ENCODE assay signal across 20 cellular contexts in genomic region chr15:47383801-47384200, GRCh38.
DNase-seq lines count a peak whose midpoint lies in the region; ATAC-seq and TF ChIP-seq lines count a peak whose summit lies in the region.
"Had no signal": no experiment of that assay in that cellular context is flagged by ENCODE, and none has a peak within 500 bp of the region (broad histone marks: within the 10 kb centered on the region; RNA-seq: fewer than 3 reads in every experiment).

No MANE protein-coding gene starts in this region.

- TF ChIP-seq POLR2A in IMR-90 (IDR thresholded peaks at IDR 0.05; ENCODE audit: low read depth, low read length), result no peak

- no peaks in the 10 kb centered on the region for H3K27me3 ChIP-seq in IMR-90 (ENCODE audit: control insufficient read depth, insufficient read depth, low read length)
- no peaks in the 10 kb centered on the region for H3K27me3 ChIP-seq in brain microvascular endothelial cell (replicated peaks)
- no peaks in the 10 kb centered on the region for H3K27me3 ChIP-seq in smooth muscle cell (ENCODE audit: low read depth)
- H3K27me3 ChIP-seq: Peyer's patch, sigmoid colon, uterus had no signal

- H3K4me2 ChIP-seq in IMR-90 (ENCODE audit: low read depth, low read length) (peak overlapping the region; percentile 70), smooth muscle cell (peak overlapping the region; percentile 67)

- peak overlapping the region; percentile 91 for H2BK120ac ChIP-seq in IMR-90 (ENCODE audit: low read depth, low read length)

- CTCF ChIA-PET in IMR-90 (lab: Yijun Ruan, JAX), result interaction anchor here (1.5 to 1.6 kb wide), 2 partner anchors 9 to 11 kb away, joined by 4 to 6 read pairs; no protein-coding TSS in a partner anchor

- no peaks in the 10 kb centered on the region for H3K79me2 ChIP-seq in smooth muscle cell (ENCODE audit: low read depth)

- H3K4me1 ChIP-seq in IMR-90 (ENCODE audit: control insufficient read depth, insufficient read depth, low read length), result peaks cover 11% of the 10 kb centered on the region
- peaks cover 15% of the 10 kb centered on the region for H3K4me1 ChIP-seq in smooth muscle cell (ENCODE audit: low read depth)
- H3K4me1 ChIP-seq: Peyer's patch, uterus had no signal

- H3K79me1 ChIP-seq in IMR-90 (ENCODE audit: low read depth in 1 of 2, low read length in 2 of 2), result no peaks in the 10 kb centered on the region

- peak overlapping the region; percentile 6 to 86; a peak in 3 of 4 replicates for H4K8ac ChIP-seq in IMR-90 (ENCODE audit: low read depth in 2 of 2, low read length in 2 of 2)

- H3K14ac ChIP-seq in IMR-90 (replicated peaks; ENCODE audit: low read depth, low read length), result peak overlapping the region; percentile 82

- ATAC-seq in IMR-90 (ENCODE audit: low read depth) (peak; percentile 47), GM21737 (IDR thresholded peaks at IDR 0.05; ENCODE audit: unreplicated experiment) (no peak), HG03520 (IDR thresholded peaks at IDR 0.05; ENCODE audit: unreplicated experiment) (no peak)
- ATAC-seq: activated T-helper 17 cell treated with anti-CD3 and anti-CD28 coated beads, Interleukin-2, amount 50 U/mL, for 72 hours; left colon; T-cell had no signal

- H2BK5ac ChIP-seq in IMR-90 (ENCODE audit: low read depth, low read length, poor library complexity, severe bottlenecking), result peak overlapping the region; percentile 80

- H3K56ac ChIP-seq in IMR-90 (ENCODE audit: extremely low read depth, insufficient read depth, low read length), result peak overlapping the region; percentile 86; the same call in 1 of the 2 replicates

- intact Hi-C loops in IMR-90 (cut with micrococcal nuclease), result loop anchor here (1.0 to 5.0 kb wide), 2 partner anchors 90 to 334 kb away; partner anchors contain the start of gene SEMA6D

- DNase-seq in IMR-90, result no peak
- DNase-seq in brain microvascular endothelial cell, result no peak
- DNase-seq in foreskin melanocyte, result peak; percentile 90
- no peak for DNase-seq in smooth muscle cell (lab: John Stamatoyannopoulos, UW; ENCODE audit: unreplicated experiment)
- no peak for DNase-seq in epidermal melanocyte (ENCODE audit: insufficient read length, low spot score)
- DNase-seq: activated CD4-positive, alpha-beta memory T cell treated with anti-CD3 and anti-CD28 coated beads for 36 hours; activated naive CD4-positive, alpha-beta T cell treated with anti-CD3 and anti-CD28 coated beads, Interleukin-2, amount 50 U/mL, for 16 hours; CD4-positive, CD25-positive, alpha-beta regulatory T cell; left colon; NK-92 treated with Interleukin-12 subunit alpha and Interleukin-12 subunit beta, amount 100 ng/mL, for 24 hours; Peyer's patch; sigmoid colon; stimulated activated CD4-positive, alpha-beta T cell treated with anti-CD3 and anti-CD28 coated beads, Interleukin-15, amount 100 ng/mL, for 24 hours; stimulated activated naive CD4-positive, alpha-beta T cell treated with Interleukin-2 at 50 U/mL for 16 hours; T-cell had no signal

- H2BK15ac ChIP-seq in IMR-90 (ENCODE audit: low read depth, low read length), result peak overlapping the region; percentile 2; the same call in 2 of the 3 replicates

- H3K9me3 ChIP-seq in IMR-90 (ENCODE audit: control insufficient read depth, insufficient read depth, low read length) (no peaks in the 10 kb centered on the region), smooth muscle cell (replicated peaks; ENCODE audit: low read depth) (no peaks in the 10 kb centered on the region)
- H3K9me3 ChIP-seq: Peyer's patch, sigmoid colon, uterus had no signal

- H2BK20ac ChIP-seq in IMR-90 (ENCODE audit: low read depth, low read length), result peak overlapping the region; percentile 78

- no peak overlapping the region for H2AFZ ChIP-seq in IMR-90 (replicated peaks; ENCODE audit: low read length, poor library complexity)
- H2AFZ ChIP-seq in smooth muscle cell (ENCODE audit: low read depth), result no peak overlapping the region

- H3F3A ChIP-seq in smooth muscle cell (ENCODE audit: low read depth), result peaks cover 11% of the 10 kb centered on the region

- H3K23ac ChIP-seq in IMR-90 (ENCODE audit: low read depth, low read length), result peak overlapping the region; percentile 48; the same call in 1 of the 2 replicates

- peak overlapping the region; percentile 81 for H3K4ac ChIP-seq in IMR-90 (ENCODE audit: low read depth, low read length)

- no peak for TF ChIP-seq RAD21 in IMR-90 (IDR thresholded peaks at IDR 0.05; ENCODE audit: low read length)

- WGBS in IMR-90 (ENCODE audit: extremely low coverage in 2 of 2, insufficient read length in 1 of 2), 2 experiments, result 60% methylated on average over 1 of the region's 3 CpGs; no CpG with 5 or more reads in 1 of the 2 experiments
- WGBS in smooth muscle cell (ENCODE audit: low lambda C conversion rate), result 73% methylated on average over 3 of the region's 3 CpGs

- BruUV-seq in IMR-90 (replicated peaks; lab: Mats Ljungman, UMichigan), result no TSS peak

- TF ChIP-seq CTCF in IMR-90 (conservative IDR thresholded peaks at IDR 0.05; ENCODE audit: low read depth, low read length) (no peak), brain microvascular endothelial cell (IDR thresholded peaks at IDR 0.05; ENCODE audit: low read depth, low read length, missing control alignments) (no peak), smooth muscle cell (IDR thresholded peaks at IDR 0.05; ENCODE audit: borderline replicate concordance, insufficient read depth, poor library complexity, severe bottlenecking) (no peak)

- H3K27ac ChIP-seq in IMR-90 (ENCODE audit: insufficient read depth, low read length) (peak overlapping the region; percentile 50; the same call in 1 of the 2 replicates), brain microvascular endothelial cell (peak overlapping the region; percentile 63), smooth muscle cell (ENCODE audit: low read depth) (peak overlapping the region; percentile 74)
- H3K27ac ChIP-seq: Peyer's patch, uterus had no signal

- H4K91ac ChIP-seq in IMR-90 (ENCODE audit: insufficient read depth, low read depth, low read length), result peak overlapping the region; percentile 72

- no peak overlapping the region for H2AK5ac ChIP-seq in IMR-90 (ENCODE audit: low read depth, low read length)

- in situ Hi-C loops in IMR-90 (cut with MboI; ENCODE audit: low sequenced_read_pairs) (no loop called here), brain microvascular endothelial cell (cut with HindIII; ENCODE audit: low pct_ligation_motif_present, low sequenced_read_pairs) (no loop called here)

- no peaks in the 10 kb centered on the region for H3K36me3 ChIP-seq in IMR-90 (ENCODE audit: control insufficient read depth, insufficient read depth, low read length)
- H3K36me3 ChIP-seq in brain microvascular endothelial cell (replicated peaks), result no peaks in the 10 kb centered on the region
- no peaks in the 10 kb centered on the region for H3K36me3 ChIP-seq in smooth muscle cell (ENCODE audit: low read depth)
- H3K36me3 ChIP-seq: Peyer's patch, sigmoid colon, uterus had no signal

- H2AK9ac ChIP-seq in IMR-90 (replicated peaks; ENCODE audit: low read depth, low read length, poor library complexity), result no peak overlapping the region

- H4K5ac ChIP-seq in IMR-90 (ENCODE audit: low read depth, low read length), result peak overlapping the region; percentile 40; the same call in 1 of the 2 replicates

- H4K20me1 ChIP-seq in IMR-90 (ENCODE audit: insufficient read depth, low read length) (no peaks in the 10 kb centered on the region), smooth muscle cell (ENCODE audit: low read depth) (no peaks in the 10 kb centered on the region)

- peaks cover 5% of the 10 kb centered on the region for H3K9me1 ChIP-seq in IMR-90 (ENCODE audit: insufficient read depth, low read length)

- H3K9ac ChIP-seq in IMR-90 (ENCODE audit: low read depth, low read length), result no peak overlapping the region; the same call in 1 of the 2 replicates
- H3K9ac ChIP-seq in smooth muscle cell (ENCODE audit: low read depth), result peak overlapping the region; percentile 26

- peak overlapping the region; percentile 73; the same call in 1 of the 2 replicates for H3K18ac ChIP-seq in IMR-90 (ENCODE audit: low read depth, low read length)

- POLR2A ChIA-PET in IMR-90 (lab: Charles Lee; ENCODE audit: unreplicated experiment), result no interaction called here

- H3K4me3 ChIP-seq in IMR-90 (ENCODE audit: insufficient read depth, low read depth, low read length), result no peak overlapping the region
- no peak overlapping the region for H3K4me3 ChIP-seq in brain microvascular endothelial cell (ENCODE audit: low read depth, low read length)
- no peak overlapping the region for H3K4me3 ChIP-seq in smooth muscle cell
- H3K4me3 ChIP-seq: dorsolateral prefrontal cortex, Peyer's patch, sigmoid colon, uterus had no signal

- dilution Hi-C loops in IMR-90 (cut with HindIII; ENCODE audit: low sequenced_read_pairs, unreplicated experiment), result no loop called here

TF ChIP-seq in IMR-90, 13 proteins besides CTCF, POLR2A, EP300 and RAD21 (continues in another document):
- TF ChIP-seq RFX5 (IDR thresholded peaks at IDR 0.05; ENCODE audit: low read depth, low read length) (no peak), BHLHE40 (IDR thresholded peaks at IDR 0.05; ENCODE audit: low read depth, low read length) (no peak), NFE2L2 (IDR thresholded peaks at IDR 0.05; ENCODE audit: low read depth, low read length) (no peak), ELK1 (IDR thresholded peaks at IDR 0.05; ENCODE audit: borderline replicate concordance, low read depth, low read length) (no peak), RCOR1 (IDR thresholded peaks at IDR 0.05; ENCODE audit: insufficient replicate concordance, low read length) (no peak), CHD1 (IDR thresholded peaks at IDR 0.05; ENCODE audit: low read depth, low read length) (no peak), MAFK (IDR thresholded peaks at IDR 0.05; ENCODE audit: low read depth, low read length) (no peak), FOS (IDR thresholded peaks at IDR 0.05; ENCODE audit: low read depth, low read length) (no peak), MXI1 (IDR thresholded peaks at IDR 0.05; ENCODE audit: borderline replicate concordance, low read depth, low read length) (no peak)
- TF ChIP-seq, protein P1, sequence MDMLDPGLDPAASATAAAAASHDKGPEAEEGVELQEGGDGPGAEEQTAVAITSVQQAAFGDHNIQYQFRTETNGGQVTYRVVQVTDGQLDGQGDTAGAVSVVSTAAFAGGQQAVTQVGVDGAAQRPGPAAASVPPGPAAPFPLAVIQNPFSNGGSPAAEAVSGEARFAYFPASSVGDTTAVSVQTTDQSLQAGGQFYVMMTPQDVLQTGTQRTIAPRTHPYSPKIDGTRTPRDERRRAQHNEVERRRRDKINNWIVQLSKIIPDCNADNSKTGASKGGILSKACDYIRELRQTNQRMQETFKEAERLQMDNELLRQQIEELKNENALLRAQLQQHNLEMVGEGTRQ (IDR thresholded peaks at IDR 0.05; ENCODE audit: low read depth, low read length), result no peak
